Comparison of ENCODE assay signal across 8 cellular contexts in genomic region chr1:109546311-109547109, GRCh38. TPM values are rescaled to one million over a fixed set of nuclear protein-coding genes. Genes with fewer than 3 reads are reported as not detected.
DNase-seq lines count a peak whose midpoint lies in the region; TF ChIP-seq lines count a peak whose summit lies in the region.

No MANE protein-coding gene starts in this region.

- in situ Hi-C loops in Caki2 (cut with HindIII; ENCODE audit: low pct_unique_long_range_greater_than_20kb, low sequenced_read_pairs), result no loop called here

- H3K9ac ChIP-seq in adipocyte (ENCODE audit: low read length) (peak overlapping the region; percentile 99), parathyroid adenoma (no peak overlapping the region)

- 39 to 45% methylated on average over 5 of the region's 5 CpGs for whole genome bisulfite sequencing in thyroid gland, 2 donors

- no peaks in the 10 kb centered on the region; the same call in 1 of the 2 replicates for H3K36me3 ChIP-seq in H7 (replicated peaks; ENCODE audit: control insufficient read depth, insufficient read depth, low read length)
- no peaks in the 10 kb centered on the region for H3K36me3 ChIP-seq in adipocyte (ENCODE audit: control insufficient read depth, insufficient read depth, low read length, severe bottlenecking)
- no peaks in the 10 kb centered on the region for H3K36me3 ChIP-seq in cardiac muscle cell
- no peaks in the 10 kb centered on the region for H3K36me3 ChIP-seq in parathyroid adenoma (ENCODE audit: control insufficient read depth, insufficient read depth, low read length)
- H3K36me3 ChIP-seq in thyroid gland, result no peaks in the 10 kb centered on the region

- intact Hi-C loops in thyroid gland (cut with DNase I), result loop anchor here (5.0 to 10.0 kb wide), 2 partner anchors 86 to 438 kb away; partner anchors contain the start of gene AHCYL1

- peaks cover 23% of the 10 kb centered on the region for H3K79me2 ChIP-seq in parathyroid adenoma

- peak overlapping the region; percentile 79 for H3K4me2 ChIP-seq in parathyroid adenoma (ENCODE audit: low read length)

- peak; percentile 80 for DNase-seq in Caki2 (ENCODE audit: low read depth)
- peak; percentile 94 for DNase-seq in H7
- DNase-seq in NCI-H1105 treated with DMSO at 0.1 percent for 48 hours (lab: John Stamatoyannopoulos, UW), result peak; percentile 89
- DNase-seq in SW 1271 (lab: John Stamatoyannopoulos, UW), result peak; percentile 57 to 84
- DNase-seq in adipocyte (ENCODE audit: low read depth), result peak; percentile 98
- peak; percentile 92 for DNase-seq in cardiac muscle cell (ENCODE audit: low read depth in 1 of 2, low spot score in 1 of 2)
- peak; percentile 88 to 93 for DNase-seq in thyroid gland

- H3K4me1 ChIP-seq in adipocyte (ENCODE audit: control insufficient read depth, insufficient read depth, low read length) (peaks cover 36% of the 10 kb centered on the region), cardiac muscle cell (ENCODE audit: low read depth) (peaks cover 20% of the 10 kb centered on the region), parathyroid adenoma (peaks cover 6% of the 10 kb centered on the region), thyroid gland (peaks cover 28 to 29% of the 10 kb centered on the region in 2 donors)

- H3K9me3 ChIP-seq in adipocyte (ENCODE audit: control insufficient read depth, low read length) (no peaks in the 10 kb centered on the region), cardiac muscle cell (ENCODE audit: low read depth) (no peaks in the 10 kb centered on the region), parathyroid adenoma (ENCODE audit: control insufficient read depth, low read length) (no peaks in the 10 kb centered on the region), thyroid gland (no peaks in the 10 kb centered on the region)

- TF ChIP-seq POLR2A in thyroid gland (IDR thresholded peaks at IDR 0.05), result no peak

- peak overlapping the region; percentile 66 for H2AFZ ChIP-seq in parathyroid adenoma

- no peak overlapping the region for H3K4me3 ChIP-seq in H7 (ENCODE audit: insufficient read depth, low read depth, low read length)
- H3K4me3 ChIP-seq in adipocyte (ENCODE audit: low read length), result peak overlapping the region; percentile 99
- H3K4me3 ChIP-seq in cardiac muscle cell, result peak overlapping the region; percentile 72
- H3K4me3 ChIP-seq in parathyroid adenoma (ENCODE audit: low read depth, low read length), result peak overlapping the region; percentile 97
- H3K4me3 ChIP-seq in thyroid gland (replicated peaks in 1 of 3), result peak overlapping the region in 1 of 3 donors; percentile 89

- TF ChIP-seq CTCF in cardiac muscle cell (IDR thresholded peaks at IDR 0.05; ENCODE audit: low read depth, low read length) (peak; percentile 81), parathyroid adenoma (IDR thresholded peaks at IDR 0.05) (peak; percentile 76), thyroid gland (IDR thresholded peaks at IDR 0.05) (peak; percentile 67 to 96 (median 86))

- H3K27me3 ChIP-seq in H7 (ENCODE audit: control insufficient read depth, insufficient read depth, low read length) (no peaks in the 10 kb centered on the region; the same call in none of the 2 replicates), adipocyte (replicated peaks; ENCODE audit: control insufficient read depth, insufficient read depth, low read length) (no peaks in the 10 kb centered on the region), cardiac muscle cell (no peaks in the 10 kb centered on the region), parathyroid adenoma (ENCODE audit: control insufficient read depth, insufficient read depth, low read length) (no peaks in the 10 kb centered on the region), thyroid gland (no peaks in the 10 kb centered on the region)

- peak overlapping the region; percentile 56 for H3K27ac ChIP-seq in cardiac muscle cell
- peak overlapping the region; percentile 47 for H3K27ac ChIP-seq in parathyroid adenoma
- H3K27ac ChIP-seq in thyroid gland, result peak overlapping the region; percentile 70 to 92 (median 92)

RNA-seq across cellular contexts. Expression of gene GNAI3, which starts 1.9 kb away (rescaled TPM):
- total RNA-seq in Caki2 (2014; rRNA removed; shearing (Covaris generic); ENCODE audit: low replicate concordance), result 5.0 and 6.7 TPM in 2 replicates
- 13.3 and 14.6 TPM in 2 replicates for total RNA-seq in H7 (2014; rRNA removed; shearing (Covaris generic))
- total RNA-seq in cardiac muscle cell (4.7 and 5.0 TPM in 2 replicates), thyroid gland (1 to 10 TPM; 5.1 to 7.2 (median 6.0) TPM)
- polyA plus RNA-seq in cardiac muscle cell, result 7.9 and 9.3 TPM in 2 replicates

RNA-seq across cellular contexts. Expression of gene GPR61, which starts 6.8 kb away (rescaled TPM):
- total RNA-seq in Caki2 (2014; rRNA removed; shearing (Covaris generic); ENCODE audit: low replicate concordance), result not detected in 2 replicates
- 0.17 TPM in 1 of 2 replicates, not detected in the other for total RNA-seq in H7 (2014; rRNA removed; shearing (Covaris generic))
- total RNA-seq in cardiac muscle cell (1.9 and 3.3 TPM in 2 replicates), thyroid gland (1 to 10 TPM in 2 of 4 donors, under 1 TPM in 2; 0.11 to 3.8 (median 1.1) TPM)
- polyA plus RNA-seq in cardiac muscle cell, result 1.9 and 2.7 TPM in 2 replicates

RNA-seq across cellular contexts. Expression of gene AMIGO1, which starts 37.0 kb away (rescaled TPM):
- total RNA-seq in Caki2 (2014; rRNA removed; shearing (Covaris generic); ENCODE audit: low replicate concordance), result 0.51 and 3.4 TPM in 2 replicates
- total RNA-seq in H7 (2014; rRNA removed; shearing (Covaris generic)), result 1.1 and 1.9 TPM in 2 replicates
- total RNA-seq in cardiac muscle cell, result 10.5 and 11.2 TPM in 2 replicates
- 7.7 and 10.1 TPM in 2 replicates for polyA plus RNA-seq in cardiac muscle cell
- total RNA-seq in thyroid gland, result 10 to 100 TPM; 13.5 to 14.0 (median 13.8) TPM

RNA-seq across cellular contexts. Expression of gene CYB561D1, which starts 52.6 kb away (rescaled TPM):
- total RNA-seq in Caki2 (2014; rRNA removed; shearing (Covaris generic); ENCODE audit: low replicate concordance), result 0.32 and 1.9 TPM in 2 replicates
- 3.1 and 4.2 TPM in 2 replicates for total RNA-seq in H7 (2014; rRNA removed; shearing (Covaris generic))
- total RNA-seq in cardiac muscle cell, result 5.3 and 7.2 TPM in 2 replicates
- 5.5 and 6.6 TPM in 2 replicates for polyA plus RNA-seq in cardiac muscle cell
- total RNA-seq in thyroid gland, result 10 to 100 TPM in 3 of 4 donors, 1 to 10 TPM in 1; 8.1 to 16.0 (median 12.2) TPM
